In genomic region chr2:107684421-107684820, GRCh38 we compare ENCODE assay signal across 36 cellular contexts.
"Had no signal": no experiment of that assay in that cellular context is flagged by ENCODE, and none has a peak within 500 bp of the region (broad histone marks: within the 10 kb centered on the region; RNA-seq: fewer than 3 reads in every experiment).

No MANE protein-coding gene starts in this region.

- H3K4me3 ChIP-seq: MG63 had no signal

- H3K27me3 ChIP-seq: MG63 had no signal

- H3K9me3 ChIP-seq: MG63 had no signal

- H3K36me3 ChIP-seq: MG63 had no signal

- H3K27ac ChIP-seq: KMS-11 had no signal

- DNase-seq: Karpas-422, Kasumi-1, MG63, MM.1S, MV-4-11, NCI-H1048, NCI-H1092, NCI-H1092 treated with DMSO at 0.1 percent for 48 hours, NCI-H1105, NCI-H1105 treated with DMSO at 0.1 percent for 48 hours, NCI-H1417, NCI-H1417 treated with DMSO at 0.1 percent for 48 hours, NCI-H1436, NCI-H1436 treated with DMSO at 0.1 percent for 48 hours, NCI-H146, NCI-H1694, NCI-H1694 treated with DMSO at 0.1 percent for 48 hours, NCI-H187, NCI-H187 treated with DMSO at 0.1 percent for 48 hours, NCI-H1930, NCI-H2029, NCI-H2029 treated with DMSO at 0.1 percent for 48 hours, NCI-H2081, NCI-H2081 treated with DMSO at 0.1 percent for 48 hours, NCI-H2107, NCI-H2171, NCI-H2171 treated with DMSO at 0.1 percent for 48 hours, NCI-H2227 treated with DMSO at 0.1 percent for 48 hours, NCI-H226, NCI-H345, NCI-H446, NCI-H446 treated with DMSO at 0.1 percent for 48 hours, NCI-H510A, NCI-H510A treated with DMSO at 0.1 percent for 48 hours, NCI-H524 had no signal
